In the genomic region with DNA sequence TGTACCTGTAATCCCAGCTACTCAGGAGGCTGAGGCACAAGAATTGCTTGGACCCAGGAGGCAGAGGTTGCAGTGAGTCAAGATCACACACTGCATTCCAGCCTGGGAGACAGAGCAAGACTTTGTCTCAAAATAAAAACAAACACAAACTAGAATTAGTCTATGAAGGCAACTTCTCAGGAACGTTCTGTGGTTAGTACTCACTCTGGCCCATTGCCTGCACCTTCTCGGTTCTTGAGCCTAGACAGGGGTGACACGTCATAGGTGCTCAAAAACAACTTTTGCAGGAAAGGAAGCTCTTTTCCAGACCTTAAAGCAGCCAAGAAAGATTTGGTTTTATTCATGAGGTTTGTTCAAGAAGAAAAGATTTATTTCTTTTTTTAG, we compare ENCODE assay signal across 17 cellular contexts. TPM values are rescaled to one million over a fixed set of nuclear protein-coding genes. Genes with fewer than 3 reads are reported as not detected.
DNase-seq lines count a peak whose midpoint lies in the region; ATAC-seq and TF ChIP-seq lines count a peak whose summit lies in the region.
"Had no signal": no experiment of that assay in that cellular context is flagged by ENCODE, and none has a peak within 500 bp of the region (broad histone marks: within the 10 kb centered on the region; RNA-seq: fewer than 3 reads in every experiment).

No MANE protein-coding gene starts in this region.

- TSS peak; percentile 100 for BruUV-seq in mammary epithelial cell (replicated peaks; lab: Mats Ljungman, UMichigan)

- no peaks in the 10 kb centered on the region for H4K20me1 ChIP-seq in mammary epithelial cell (ENCODE audit: insufficient read depth, low read length)

- H3K27ac ChIP-seq in mammary epithelial cell (ENCODE audit: insufficient read depth, low read depth, low read length) (no peak overlapping the region), foreskin keratinocyte (no peak overlapping the region), caudate nucleus (ENCODE audit: low read depth, low read length) (no peak overlapping the region)
- H3K27ac ChIP-seq: Peyer's patch, upper lobe of right lung had no signal

- H3K79me2 ChIP-seq in mammary epithelial cell (ENCODE audit: insufficient read depth, low read length) = no peaks in the 10 kb centered on the region

- dilution Hi-C loops in mammary epithelial cell (cut with HindIII; ENCODE audit: low sequenced_read_pairs) = no loop called here

- no peak overlapping the region for H3K9ac ChIP-seq in mammary epithelial cell (ENCODE audit: insufficient read depth, low read length)

- in situ Hi-C loops in mammary epithelial cell (cut with MboI; ENCODE audit: low sequenced_read_pairs in 2 of 2) = loop anchor here (25.0 kb wide), 3 partner anchors 90 to 315 kb away; no protein-coding TSS in a partner anchor

- TF ChIP-seq CTCF in mammary epithelial cell (conservative IDR thresholded peaks at IDR 0.05 in 1 of 2, IDR thresholded peaks at IDR 0.05 in 1 of 2; ENCODE audit: extremely low read depth in 1 of 2, insufficient read depth in 1 of 2, low read depth in 1 of 2, low read length in 2 of 2) (no peak), foreskin keratinocyte (conservative IDR thresholded peaks at IDR 0.05) (no peak)

- no peak overlapping the region for H3K4me3 ChIP-seq in mammary epithelial cell (replicated peaks in 1 of 3; ENCODE audit: insufficient read depth in 1 of 3, low read depth in 2 of 3, low read length in 3 of 3)
- H3K4me3 ChIP-seq: lung, Peyer's patch, upper lobe of right lung had no signal

- CTCF ChIA-PET in mammary epithelial cell (lab: Charles Lee; ENCODE audit: low non-redundant PET) = no interaction called here

- H3K36me3 ChIP-seq in mammary epithelial cell (ENCODE audit: insufficient read depth, low read length) = no peaks in the 10 kb centered on the region
- H3K36me3 ChIP-seq: Peyer's patch, upper lobe of right lung had no signal

- H3K27me3 ChIP-seq in mammary epithelial cell (ENCODE audit: insufficient read depth, low read length) (no peaks in the 10 kb centered on the region), foreskin keratinocyte (no peaks in the 10 kb centered on the region)
- H3K27me3 ChIP-seq: Peyer's patch, upper lobe of right lung had no signal

- H3K4me1 ChIP-seq in mammary epithelial cell (ENCODE audit: insufficient read depth, low read length) = peaks cover 7% of the 10 kb centered on the region
- H3K4me1 ChIP-seq in foreskin keratinocyte = no peaks in the 10 kb centered on the region
- H3K4me1 ChIP-seq: Peyer's patch, upper lobe of right lung had no signal

- DNase-seq in AG08396 (ENCODE audit: low spot score) (peak; percentile 47), HT1080 (ENCODE audit: low read depth) (peak; percentile 50), mammary epithelial cell (peak; percentile 76), foreskin keratinocyte (peak in 1 of 2 donors; percentile 23), left lobe of liver (ENCODE audit: low spot score) (no peak), caudate nucleus (lab: John Stamatoyannopoulos, UW) (no peak)
- DNase-seq: activated CD8-positive, alpha-beta memory T cell treated with anti-CD3 and anti-CD28 coated beads, Interleukin-2, amount 50 U/mL, for 4 hours; central memory CD4-positive, alpha-beta T cell; kidney; NCI-H446 treated with DMSO at 0.1 percent for 48 hours; NK-92 treated with Interleukin-12 subunit alpha and Interleukin-12 subunit beta, amount 100 ng/mL, for 24 hours; Peyer's patch; T-helper 17 cell; upper lobe of right lung had no signal

- H2AFZ ChIP-seq in mammary epithelial cell (ENCODE audit: low read depth, low read length) = no peak overlapping the region

- no peaks in the 10 kb centered on the region for H3K9me3 ChIP-seq in mammary epithelial cell (replicated peaks; ENCODE audit: insufficient read depth, low read length)
- H3K9me3 ChIP-seq: Peyer's patch, upper lobe of right lung had no signal

- intact Hi-C loops in mammary epithelial cell (cut with micrococcal nuclease) = no loop called here

- H3K4me2 ChIP-seq in mammary epithelial cell (ENCODE audit: insufficient read depth, low read depth, low read length) = no peak overlapping the region

- ATAC-seq in foreskin keratinocyte (peak; percentile 34), GM21447 (IDR thresholded peaks at IDR 0.05; ENCODE audit: unreplicated experiment) (no peak), left lobe of liver (no peak), GM21737 (IDR thresholded peaks at IDR 0.05; ENCODE audit: unreplicated experiment) (no peak)
- ATAC-seq: T-helper 17 cell, upper lobe of right lung had no signal

- 46% methylated on average over 3 of the region's 3 CpGs for WGBS in mammary epithelial cell (ENCODE audit: low coverage, missing lambda C conversion rate)

RNA-seq across cellular contexts. Expression of a gene that starts 22.3 kb away (rescaled TPM):
- 136 and 153 TPM in 2 replicates for total RNA-seq in HT1080 (2014; rRNA removed; shearing (Covaris generic))
- 100 and 107 TPM in 2 replicates for polyA plus RNA-seq in HT1080 (2015; cell fraction: cytosol; rRNA removed)
- 138 and 139 TPM in 2 replicates for polyA plus RNA-seq in HT1080 (2015; cell fraction: nucleus; rRNA removed)
- 100 to 1,000 TPM; 159 to 191 TPM for total RNA-seq in mammary epithelial cell
- polyA plus RNA-seq in mammary epithelial cell = 115 TPM
- polyA minus RNA-seq in mammary epithelial cell = 324 TPM
- total RNA-seq in foreskin keratinocyte = 157 and 158 TPM in 2 replicates
- 64.9 and 68.7 TPM in 2 replicates for polyA plus RNA-seq in foreskin keratinocyte
- 63.6 TPM for total RNA-seq in left lobe of liver

RNA-seq across cellular contexts. Expression of a gene that starts 32.6 kb away (rescaled TPM):
- 8.0 and 10.8 TPM in 2 replicates for total RNA-seq in HT1080 (2014; rRNA removed; shearing (Covaris generic))
- polyA plus RNA-seq in HT1080 (2015; cell fraction: cytosol; rRNA removed) = 5.9 and 7.6 TPM in 2 replicates
- 20.2 and 21.1 TPM in 2 replicates for polyA plus RNA-seq in HT1080 (2015; cell fraction: nucleus; rRNA removed)
- total RNA-seq in mammary epithelial cell (10 to 100 TPM; 22.7 to 42.0 TPM), foreskin keratinocyte (12.9 and 17.9 TPM in 2 replicates), left lobe of liver (15.0 TPM)
- polyA plus RNA-seq in mammary epithelial cell (15.2 TPM), foreskin keratinocyte (7.1 and 8.8 TPM in 2 replicates)
- polyA minus RNA-seq in mammary epithelial cell = 22.6 TPM

Comparison
In these comparisons a context has a peak if more than half of its experiments do, and no peak if none do; other contexts are left out.
1. DNase-seq: peak in AG08396 (single experiment), HT1080 (single experiment) and mammary epithelial cell (single experiment); none in left lobe of liver (single experiment) and caudate nucleus (0 of 61).